ENCODE assay signal across 8 cellular contexts in the genomic region with DNA sequence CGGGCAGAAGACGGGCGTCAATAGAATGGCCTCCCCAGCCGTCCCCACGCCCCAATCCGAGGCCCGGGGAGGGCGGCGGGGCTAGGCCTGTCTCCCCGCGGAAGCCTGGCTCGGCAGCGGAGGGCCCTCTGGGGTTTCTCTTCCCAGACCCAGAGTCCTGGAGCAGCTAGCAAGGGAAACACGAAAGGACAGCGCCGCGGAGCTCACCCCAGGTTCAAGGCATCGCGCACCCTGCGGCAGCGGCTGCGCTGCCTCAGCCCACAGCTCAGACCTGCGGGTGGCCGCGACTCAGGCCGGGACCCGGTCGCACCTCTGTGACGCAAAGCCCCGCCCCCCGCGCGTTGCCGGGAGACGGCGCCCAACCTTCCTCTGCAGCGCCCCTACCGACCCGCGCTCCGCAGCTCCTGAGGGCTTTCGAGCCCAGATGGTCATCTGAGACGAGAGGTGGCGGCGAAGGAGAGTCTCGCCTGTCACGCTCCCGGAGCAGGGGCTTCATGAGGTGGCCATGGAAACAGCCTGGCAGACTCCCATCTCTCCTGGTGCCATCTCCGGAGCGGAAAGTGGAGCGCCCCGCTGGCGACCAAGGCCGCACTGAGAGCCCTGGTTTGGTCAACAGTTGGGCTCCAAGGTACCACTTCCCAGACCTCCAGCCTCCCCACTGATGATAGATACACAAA. TPM values are rescaled to one million over a fixed set of nuclear protein-coding genes. Genes with fewer than 3 reads are reported as not detected.
DNase-seq lines count a peak whose midpoint lies in the region; ATAC-seq and TF ChIP-seq lines count a peak whose summit lies in the region.

A gene with protein sequence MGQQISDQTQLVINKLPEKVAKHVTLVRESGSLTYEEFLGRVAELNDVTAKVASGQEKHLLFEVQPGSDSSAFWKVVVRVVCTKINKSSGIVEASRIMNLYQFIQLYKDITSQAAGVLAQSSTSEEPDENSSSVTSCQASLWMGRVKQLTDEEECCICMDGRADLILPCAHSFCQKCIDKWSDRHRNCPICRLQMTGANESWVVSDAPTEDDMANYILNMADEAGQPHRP (minus strand): TSS at position 273 of the 677 bp plus-strand sequence. CDS start 7,029 bp downstream, outside the sequence.

- peaks cover 3% of the 10 kb centered on the region for H3K27me3 Mint-ChIP-seq in progenitor cell of endocrine pancreas

- intact Hi-C loops in adrenal gland (cut with DNase I) (no loop called here), heart right ventricle (cut with DNase I) (loop anchor here in 2 of 10 donors (10.0 kb wide), 1 partner anchor 194 kb away; no protein-coding TSS in a partner anchor)

- H3K27me3 ChIP-seq in adrenal gland (no peaks in the 10 kb centered on the region), heart right ventricle (no peaks in the 10 kb centered on the region)

- H3K4me1 ChIP-seq in adrenal gland (replicated peaks in 1 of 2): peaks cover 0 to 24% of the 10 kb centered on the region in 2 donors
- peaks cover 0 to 21% (median 11%) of the 10 kb centered on the region in 9 donors for H3K4me1 ChIP-seq in heart right ventricle

- ATAC-seq in HG02759 (IDR thresholded peaks at IDR 0.05; ENCODE audit: unreplicated experiment): peak; percentile 98
- ATAC-seq in heart right ventricle: peak; percentile 100

- DNase-seq in NCI-H128 (lab: John Stamatoyannopoulos, UW; ENCODE audit: unreplicated experiment): peak; percentile 93
- peak; percentile 88 for DNase-seq in T follicular helper cell (ENCODE audit: low read depth)
- DNase-seq in adrenal gland: peak; percentile 94 to 98 (median 97)
- DNase-seq in heart right ventricle: peak; percentile 95 to 97
- peak; percentile 98 for DNase-seq in progenitor cell of endocrine pancreas (ENCODE audit: low spot score, unreplicated experiment)
- DNase-seq in ureter (ENCODE audit: low spot score): peak; percentile 96

- no peaks in the 10 kb centered on the region for H3K36me3 Mint-ChIP-seq in progenitor cell of endocrine pancreas (ENCODE audit: insufficient read depth)

- no peaks in the 10 kb centered on the region for H3K9me3 ChIP-seq in adrenal gland (replicated peaks in 1 of 3)
- H3K9me3 ChIP-seq in heart right ventricle: no peaks in the 10 kb centered on the region

- TF ChIP-seq CTCF in GM12874 (IDR thresholded peaks at IDR 0.05; ENCODE audit: insufficient read depth, low read depth, low read length) (peak; percentile 94), adrenal gland (IDR thresholded peaks at IDR 0.05) (peak; percentile 61 to 93 (median 81)), heart right ventricle (IDR thresholded peaks at IDR 0.05) (peak; percentile 55 to 94 (median 82)), progenitor cell of endocrine pancreas (IDR thresholded peaks at IDR 0.05; ENCODE audit: unreplicated experiment) (peak; percentile 83)

- H3K27ac ChIP-seq in adrenal gland: peak within 1 kb of the TSS; percentile 42 to 95 (median 83)
- peak within 1 kb of the TSS; percentile 44 to 92 (median 90) for H3K27ac ChIP-seq in heart right ventricle

- no peaks in the 10 kb centered on the region for H3K9me3 Mint-ChIP-seq in progenitor cell of endocrine pancreas (ENCODE audit: low read depth)

- H3K4me1 Mint-ChIP-seq in progenitor cell of endocrine pancreas (ENCODE audit: low read depth): peaks cover 10% of the 10 kb centered on the region

- H3K27ac Mint-ChIP-seq in progenitor cell of endocrine pancreas: peak within 1 kb of the TSS; percentile 96

- peak; percentile 85 to 97 for TF ChIP-seq POLR2A in adrenal gland (IDR thresholded peaks at IDR 0.05)

- peak within 1 kb of the TSS; percentile 91 for H3K4me3 Mint-ChIP-seq in progenitor cell of endocrine pancreas (ENCODE audit: low read depth)

- H3K36me3 ChIP-seq in adrenal gland (replicated peaks in 1 of 2): no peaks in the 10 kb centered on the region
- no peaks in the 10 kb centered on the region for H3K36me3 ChIP-seq in heart right ventricle

- peak within 1 kb of the TSS; percentile 2 to 83 (median 58) for H3K4me3 ChIP-seq in adrenal gland
- peak within 1 kb of the TSS; percentile 70 to 95 (median 89) for H3K4me3 ChIP-seq in heart right ventricle

- 0 to 2% (median 1%) methylated on average over 7 to 54 of the region's 54 CpGs for WGBS in adrenal gland, 4 donors
- 0% methylated on average over 54 of the region's 54 CpGs for WGBS in heart right ventricle, 2 donors

RNA-seq across cellular contexts. Expression of the gene that starts here (rescaled TPM):
- total RNA-seq in adrenal gland: 100 to 1,000 TPM in 1 of 8 donors, 10 to 100 TPM in 7; 42.8 to 109 (median 59.5) TPM
- polyA plus RNA-seq in adrenal gland: 10 to 100 TPM; 10.3 to 63.5 (median 16.2) TPM
- 10 to 100 TPM; 27.1 to 43.0 (median 35.7) TPM for total RNA-seq in heart right ventricle
- 1 to 10 TPM; 6.7 to 7.2 TPM for polyA plus RNA-seq in heart right ventricle
- 32.0 and 35.1 TPM in 2 replicates for total RNA-seq in progenitor cell of endocrine pancreas
- 44.6 TPM for total RNA-seq in ureter

Comparison
In these comparisons a context has a peak if more than half of its experiments do, and no peak if none do; other contexts are left out.
1. Peak in every context shown above with its lines: DNase-seq, ATAC-seq, H3K4me3 ChIP-seq and H3K27ac ChIP-seq.